Comparison of ENCODE assay signal across 8 cellular contexts in the genomic region with DNA sequence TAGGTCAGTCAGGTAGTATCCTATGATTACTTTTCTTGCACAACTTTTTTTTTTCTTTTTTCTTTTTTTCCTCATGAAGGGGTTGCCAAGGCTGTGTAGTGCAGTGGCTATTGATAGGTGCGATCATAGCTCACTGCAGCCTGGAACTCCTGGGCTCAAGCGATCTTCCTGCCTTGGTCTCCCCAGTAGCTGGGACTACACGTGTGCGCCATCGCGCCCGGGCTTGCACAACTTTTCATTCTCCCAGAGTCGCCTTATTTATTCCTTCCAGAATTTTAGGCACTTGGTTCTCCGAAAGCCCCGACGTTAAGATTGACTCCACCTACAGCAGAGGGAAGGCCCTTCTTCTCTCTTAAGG. TPM values are rescaled to one million over a fixed set of nuclear protein-coding genes. Genes with fewer than 3 reads are reported as not detected.
DNase-seq lines count a peak whose midpoint lies in the region; ATAC-seq and TF ChIP-seq lines count a peak whose summit lies in the region.

No MANE protein-coding gene starts in this region.

- H3K4me3 ChIP-seq in mucosa of rectum (ENCODE audit: low read length in 2 of 2) = peak overlapping the region; percentile 86 to 99

- no peaks in the 10 kb centered on the region for H3K27me3 ChIP-seq in mucosa of rectum (ENCODE audit: control insufficient read depth in 2 of 2, insufficient read depth in 2 of 2, low read length in 2 of 2)

- peak overlapping the region; percentile 88 to 91 for H3K27ac ChIP-seq in mucosa of rectum (ENCODE audit: low read depth in 2 of 2, low read length in 2 of 2)

- H3K27ac Mint-ChIP-seq in chondrocyte (ENCODE audit: unreplicated experiment) = peak overlapping the region; percentile 98

- ATAC-seq in HG02973 (IDR thresholded peaks at IDR 0.05; ENCODE audit: unreplicated experiment) = no peak

- H3K4me1 Mint-ChIP-seq in chondrocyte (ENCODE audit: low read depth) = peaks cover 25% of the 10 kb centered on the region

- H3K9ac ChIP-seq in mucosa of rectum (ENCODE audit: low read depth in 1 of 2, low read length in 2 of 2) = peak overlapping the region; percentile 90 to 93

- peaks cover 13 to 31% of the 10 kb centered on the region in 2 donors for H3K9me3 ChIP-seq in mucosa of rectum (ENCODE audit: control insufficient read depth in 2 of 2, low read length in 2 of 2)

- H3K9me3 Mint-ChIP-seq in chondrocyte (ENCODE audit: low read depth) = peaks cover 42% of the 10 kb centered on the region

- no peak for TF ChIP-seq CTCF in chondrocyte (IDR thresholded peaks at IDR 0.05)

- peak; percentile 1 for DNase-seq in stimulated activated CD4-positive, alpha-beta T cell treated with anti-CD3 and anti-CD28 coated beads, Interleukin-1b, Interleukin-23, amount 100 ng/mL, for 48 hours
- no peak for DNase-seq in stimulated activated CD4-positive, alpha-beta T cell treated with anti-CD3 and anti-CD28 coated beads, Interleukin-12 subunit alpha, Interleukin-12 subunit beta, amount 100 ng/mL, for 4 hours
- no peak for DNase-seq in chondrocyte (ENCODE audit: low spot score)
- no peak for DNase-seq in stimulated activated naive CD4-positive, alpha-beta T cell treated with Interleukin-2 at 50 U/mL for 16 hours (lab: John Stamatoyannopoulos, UW)
- DNase-seq in HuH-7.5 (ENCODE audit: low spot score) = no peak
- no peak for DNase-seq in mesenteric fat pad (ENCODE audit: low spot score)

- H3K36me3 ChIP-seq in mucosa of rectum (ENCODE audit: control insufficient read depth in 2 of 2, insufficient read depth in 2 of 2, low read length in 2 of 2) = peaks cover 14 to 16% of the 10 kb centered on the region in 2 donors

- H3K36me3 Mint-ChIP-seq in chondrocyte (ENCODE audit: low read depth) = peaks cover 26% of the 10 kb centered on the region

- H3K4me1 ChIP-seq in mucosa of rectum (ENCODE audit: control insufficient read depth in 2 of 2, insufficient read depth in 2 of 2, low read length in 2 of 2) = peaks cover 7 to 9% of the 10 kb centered on the region in 2 donors

- H3K27me3 Mint-ChIP-seq in chondrocyte (ENCODE audit: low read depth) = no peaks in the 10 kb centered on the region

- peak overlapping the region; percentile 100 for H3K4me3 Mint-ChIP-seq in chondrocyte (ENCODE audit: unreplicated experiment)

RNA-seq across cellular contexts. Expression of a gene that starts 0.9 kb away (rescaled TPM):
- 6.4 to 7.2 TPM (median 6.5 TPM) in 3 replicates for total RNA-seq in chondrocyte
- 5.1 TPM for total RNA-seq in mesenteric fat pad

RNA-seq across cellular contexts. Expression of a gene that starts 21.6 kb away (rescaled TPM):
- total RNA-seq in chondrocyte (10.7 to 13.7 TPM (median 11.2 TPM) in 3 replicates), mesenteric fat pad (7.7 TPM)

RNA-seq across cellular contexts. Expression of a gene that starts 38.7 kb away (rescaled TPM):
- total RNA-seq in chondrocyte (11.2 to 17.4 TPM (median 11.2 TPM) in 3 replicates), mesenteric fat pad (8.0 TPM)
